In genomic region chr3:172056416-172056815, GRCh38 we compare ENCODE assay signal across 18 cellular contexts. TPM values are rescaled to one million over a fixed set of nuclear protein-coding genes. Genes with fewer than 3 reads are reported as not detected.
DNase-seq lines count a peak whose midpoint lies in the region; ATAC-seq and TF ChIP-seq lines count a peak whose summit lies in the region.
"Had no signal": no experiment of that assay in that cellular context is flagged by ENCODE, and none has a peak within 500 bp of the region (broad histone marks: within the 10 kb centered on the region; RNA-seq: fewer than 3 reads in every experiment).

No MANE protein-coding gene starts in this region.

- H3K36me3 ChIP-seq in fibroblast of lung (ENCODE audit: control insufficient read depth, insufficient read depth, low read length) (peaks cover 6% of the 10 kb centered on the region), psoas muscle (ENCODE audit: insufficient read depth in 1 of 2, low read depth in 1 of 2) (peaks cover 0 to 16% of the 10 kb centered on the region in 2 donors)

- H3K4me1 ChIP-seq in fibroblast of lung (ENCODE audit: control insufficient read depth, extremely low read depth, insufficient read depth, low read length) (peaks cover 7% of the 10 kb centered on the region), psoas muscle (peaks cover 64% of the 10 kb centered on the region)

- no peak overlapping the region for H2AFZ ChIP-seq in fibroblast of lung (ENCODE audit: low read length)

- peaks cover 3% of the 10 kb centered on the region for H4K20me1 ChIP-seq in fibroblast of lung (ENCODE audit: control insufficient read depth, extremely low read depth, insufficient read depth, low read length)

- H3K27me3 ChIP-seq in fibroblast of lung (ENCODE audit: control insufficient read depth, insufficient read depth, low read length): no peaks in the 10 kb centered on the region
- no peaks in the 10 kb centered on the region for H3K27me3 ChIP-seq in psoas muscle (ENCODE audit: insufficient read depth in 3 of 3, low read length in 2 of 3)

- H3K9me3 ChIP-seq in fibroblast of lung (ENCODE audit: control insufficient read depth, insufficient read depth, low read depth, low read length) (no peaks in the 10 kb centered on the region), psoas muscle (no peaks in the 10 kb centered on the region)

- no peak overlapping the region for H3K9ac ChIP-seq in fibroblast of lung (ENCODE audit: insufficient read depth, low read length)

- peaks cover 39 to 44% of the 10 kb centered on the region in 2 donors for H3K36me3 Mint-ChIP-seq in CD14-positive monocyte
- H3K36me3 Mint-ChIP-seq in activated T-helper 1 cell treated with anti-CD3 and anti-CD28 coated beads, Interleukin-12 subunit alpha, Interleukin-12 subunit beta, Interleukin-2, Interleukin-4 antibody, amounts not matched to agents 30 ng/mL and 10 ng/mL and 1 ng/mL, durations not matched to agents 14 hours and 24 hours and 36 hours (ENCODE audit: low read depth): peaks cover 21% of the 10 kb centered on the region

- no peaks in the 10 kb centered on the region for H3K9me3 Mint-ChIP-seq in CD14-positive monocyte
- H3K9me3 Mint-ChIP-seq in activated T-helper 1 cell treated with anti-CD3 and anti-CD28 coated beads, Interleukin-12 subunit alpha, Interleukin-12 subunit beta, Interleukin-2, Interleukin-4 antibody, amounts not matched to agents 30 ng/mL and 10 ng/mL and 1 ng/mL, durations not matched to agents 14 hours and 24 hours and 36 hours: no peaks in the 10 kb centered on the region
- H3K9me3 Mint-ChIP-seq: activated naive CD4-positive, alpha-beta T cell treated with anti-CD3 and anti-CD28 coated beads, Interleukin-2, amount 10 ng/mL, durations not matched to agents 7 days and 5 days had no signal

- TF ChIP-seq POLR2A in erythroblast (IDR thresholded peaks at IDR 0.05; ENCODE audit: low read length): no peak

- H3K27ac ChIP-seq in fibroblast of lung (ENCODE audit: insufficient read depth, low read length) (peak overlapping the region; percentile 39), psoas muscle (peak overlapping the region; percentile 30)
- H3K27ac ChIP-seq: HL-60 had no signal

- no peak for TF ChIP-seq CTCF in CD14-positive monocyte (IDR thresholded peaks at IDR 0.05)
- TF ChIP-seq CTCF in fibroblast of lung (conservative IDR thresholded peaks at IDR 0.05 in 1 of 2, IDR thresholded peaks at IDR 0.05 in 1 of 2; ENCODE audit: low read depth in 1 of 2, low read length in 2 of 2): no peak
- TF ChIP-seq CTCF in psoas muscle (IDR thresholded peaks at IDR 0.05): no peak

- H3K79me2 ChIP-seq in fibroblast of lung (ENCODE audit: control insufficient read depth, insufficient read depth, low read length): peaks cover 80% of the 10 kb centered on the region

- intact Hi-C loops in CD14-positive monocyte (cut with micrococcal nuclease): no loop called here
- intact Hi-C loops in psoas muscle (cut with DNase I): no loop called here
- intact Hi-C loops in activated T-helper 1 cell treated with anti-CD3 and anti-CD28 coated beads, Interleukin-12 subunit alpha, Interleukin-12 subunit beta, Interleukin-2, Interleukin-4 antibody, amounts not matched to agents 30 ng/mL and 10 ng/mL and 1 ng/mL, durations not matched to agents 14 hours and 24 hours and 36 hours (cut with micrococcal nuclease): loop anchor here (2.0 kb wide), 1 partner anchor 16 kb away; no protein-coding TSS in a partner anchor

- H3K4me3 ChIP-seq in fibroblast of lung (replicated peaks in 1 of 4; ENCODE audit: control extremely low read depth in 1 of 4, insufficient read depth in 1 of 4, low read depth in 3 of 4, low read length in 4 of 4) (no peak overlapping the region), psoas muscle (no peak overlapping the region)
- H3K4me3 ChIP-seq: lung had no signal

- DNase-seq in CD14-positive monocyte (ENCODE audit: low spot score) (no peak), fibroblast of lung (ENCODE audit: low read depth in 2 of 2) (no peak), psoas muscle (no peak), erythroblast (lab: John Stamatoyannopoulos, UW) (no peak), NCI-H1694 treated with DMSO at 0.1 percent for 48 hours (lab: John Stamatoyannopoulos, UW) (no peak)
- no peak for DNase-seq in activated T-helper 1 cell treated with anti-CD3 and anti-CD28 coated beads, Interleukin-12 subunit alpha, Interleukin-12 subunit beta, Interleukin-2, Interleukin-4 antibody, amounts not matched to agents 30 ng/mL and 10 ng/mL and 1 ng/mL, durations not matched to agents 14 hours and 24 hours and 36 hours (ENCODE audit: low spot score)
- DNase-seq: activated CD4-positive, CD25-positive, alpha-beta regulatory T cell treated with anti-CD3 and anti-CD28 coated beads, Interleukin-2, amount 50 U/mL, for 72 hours; activated naive CD4-positive, alpha-beta T cell treated with anti-CD3 and anti-CD28 coated beads, Interleukin-2, amount 10 ng/mL, durations not matched to agents 7 days and 5 days; effector memory CD4-positive, alpha-beta T cell; GF-D8; KG1; NCI-H1105 treated with DMSO at 0.1 percent for 48 hours; Right ventricle myocardium superior; stimulated activated naive CD4-positive, alpha-beta T cell treated with Interleukin-2 at 50 U/mL for 16 hours had no signal

- H3K4me3 Mint-ChIP-seq in CD14-positive monocyte: no peak overlapping the region
- no peak overlapping the region for H3K4me3 Mint-ChIP-seq in activated T-helper 1 cell treated with anti-CD3 and anti-CD28 coated beads, Interleukin-12 subunit alpha, Interleukin-12 subunit beta, Interleukin-2, Interleukin-4 antibody, amounts not matched to agents 30 ng/mL and 10 ng/mL and 1 ng/mL, durations not matched to agents 14 hours and 24 hours and 36 hours
- H3K4me3 Mint-ChIP-seq: activated naive CD4-positive, alpha-beta T cell treated with anti-CD3 and anti-CD28 coated beads, Interleukin-2, amount 10 ng/mL, durations not matched to agents 7 days and 5 days had no signal

- ATAC-seq in HG03432 (IDR thresholded peaks at IDR 0.05; ENCODE audit: unreplicated experiment) (peak; percentile 37), psoas muscle (no peak), HG03097 (IDR thresholded peaks at IDR 0.05; ENCODE audit: low FRiP score, unreplicated experiment) (no peak)

- H3K4me1 Mint-ChIP-seq in CD14-positive monocyte: peaks cover 79% of the 10 kb centered on the region
- peaks cover 37% of the 10 kb centered on the region for H3K4me1 Mint-ChIP-seq in activated T-helper 1 cell treated with anti-CD3 and anti-CD28 coated beads, Interleukin-12 subunit alpha, Interleukin-12 subunit beta, Interleukin-2, Interleukin-4 antibody, amounts not matched to agents 30 ng/mL and 10 ng/mL and 1 ng/mL, durations not matched to agents 14 hours and 24 hours and 36 hours (ENCODE audit: low read depth)

- H3K27me3 Mint-ChIP-seq in CD14-positive monocyte (ENCODE audit: low read depth in 3 of 3): no peaks in the 10 kb centered on the region
- H3K27me3 Mint-ChIP-seq in activated T-helper 1 cell treated with anti-CD3 and anti-CD28 coated beads, Interleukin-12 subunit alpha, Interleukin-12 subunit beta, Interleukin-2, Interleukin-4 antibody, amounts not matched to agents 30 ng/mL and 10 ng/mL and 1 ng/mL, durations not matched to agents 14 hours and 24 hours and 36 hours (ENCODE audit: insufficient read depth): no peaks in the 10 kb centered on the region
- H3K27me3 Mint-ChIP-seq: activated naive CD4-positive, alpha-beta T cell treated with anti-CD3 and anti-CD28 coated beads, Interleukin-2, amount 10 ng/mL, durations not matched to agents 7 days and 5 days had no signal

- H3K27ac Mint-ChIP-seq in CD14-positive monocyte: peak overlapping the region in 6 of 7 donors; percentile 26 to 90 (median 76)
- H3K27ac Mint-ChIP-seq in activated T-helper 1 cell treated with anti-CD3 and anti-CD28 coated beads, Interleukin-12 subunit alpha, Interleukin-12 subunit beta, Interleukin-2, Interleukin-4 antibody, amounts not matched to agents 30 ng/mL and 10 ng/mL and 1 ng/mL, durations not matched to agents 14 hours and 24 hours and 36 hours: no peak overlapping the region
- H3K27ac Mint-ChIP-seq: activated naive CD4-positive, alpha-beta T cell treated with anti-CD3 and anti-CD28 coated beads, Interleukin-2, amount 10 ng/mL, durations not matched to agents 7 days and 5 days had no signal

- 63 to 81% (median 65%) methylated on average over 3 of the region's 3 CpGs for WGBS in psoas muscle, 3 donors

- no peak overlapping the region for H3K4me2 ChIP-seq in fibroblast of lung (ENCODE audit: extremely low read depth, insufficient read depth, low read length)

RNA-seq across cellular contexts. Expression of gene FNDC3B, which starts 17.0 kb away (rescaled TPM):
- polyA plus RNA-seq in CD14-positive monocyte (10 to 100 TPM; 25.7 to 36.1 TPM), fibroblast of lung (19.5 and 26.1 TPM in 2 replicates), psoas muscle (10 to 100 TPM; 12.4 to 30.8 (median 19.4) TPM)
- total RNA-seq in fibroblast of lung (47.5 and 76.8 TPM in 2 replicates), psoas muscle (100 to 1,000 TPM in 1 of 4 donors, 10 to 100 TPM in 3; 50.8 to 133 (median 74.1) TPM)
- polyA plus RNA-seq in fibroblast of lung (2012): 41.6 and 71.2 TPM in 2 replicates
- 279 and 321 TPM in 2 replicates for polyA minus RNA-seq in fibroblast of lung (ENCODE audit: low replicate concordance)
- 29.0 and 31.5 TPM in 2 replicates for total RNA-seq in activated T-helper 1 cell treated with anti-CD3 and anti-CD28 coated beads, Interleukin-12 subunit alpha, Interleukin-12 subunit beta, Interleukin-2, Interleukin-4 antibody, amounts not matched to agents 30 ng/mL and 10 ng/mL and 1 ng/mL, durations not matched to agents 14 hours and 24 hours and 36 hours
